Comparison of ENCODE assay signal across 8 cellular contexts in genomic region chr12:9064201-9064814, GRCh38. TPM values are rescaled to one million over a fixed set of nuclear protein-coding genes. Genes with fewer than 3 reads are reported as not detected.
A peak's percentile ranks its signal among the peaks of the same experiment; 100 is the strongest.
DNase-seq lines count a peak whose midpoint lies in the region; ATAC-seq and TF ChIP-seq lines count a peak whose summit lies in the region.

No MANE protein-coding gene starts in this region.

- peaks cover 7% of the 10 kb centered on the region for H3K4me1 Mint-ChIP-seq in activated naive CD8-positive, alpha-beta T cell treated with anti-CD3 and anti-CD28 coated beads, Interleukin-2, amount 50 U/mL, for 24 hours
- peaks cover 10% of the 10 kb centered on the region for H3K4me1 Mint-ChIP-seq in type B pancreatic cell (ENCODE audit: unreplicated experiment)

- POLR2A ChIA-PET in GM10248 (lab: Yijun Ruan, JAX): no interaction called here
- POLR2A ChIA-PET in RWPE1 (lab: Yijun Ruan, JAX; ENCODE audit: low non-redundant PET): interaction anchor here (0.6 kb wide), 1 partner anchor 1609 kb away, joined by 3 read pairs; no protein-coding TSS in a partner anchor

- H3K36me3 Mint-ChIP-seq in activated naive CD8-positive, alpha-beta T cell treated with anti-CD3 and anti-CD28 coated beads, Interleukin-2, amount 50 U/mL, for 24 hours (ENCODE audit: low read depth): no peaks in the 10 kb centered on the region
- H3K36me3 Mint-ChIP-seq in type B pancreatic cell: peaks cover 8% of the 10 kb centered on the region

- TF ChIP-seq CTCF in GM10248 (IDR thresholded peaks at IDR 0.05; ENCODE audit: control extremely low read depth, extremely low read depth, low read depth, missing control alignments) (peak; percentile 46), RWPE1 (conservative IDR thresholded peaks at IDR 0.05; ENCODE audit: low read depth) (peak; percentile 34), type B pancreatic cell (conservative IDR thresholded peaks at IDR 0.05) (peak; percentile 53)

- DNase-seq in GM10248 (ENCODE audit: extremely low spot score) (peak; percentile 72), RWPE1 (ENCODE audit: low spot score) (peak; percentile 47), head of caudate nucleus (peak; percentile 59 to 91 (median 79)), occipital lobe (lab: John Stamatoyannopoulos, UW) (peak; percentile 67), type B pancreatic cell (ENCODE audit: extremely low spot score, unreplicated experiment) (no peak)
- peak; percentile 54 for DNase-seq in activated naive CD8-positive, alpha-beta T cell treated with anti-CD3 and anti-CD28 coated beads, Interleukin-2, amount 50 U/mL, for 24 hours

- CTCF ChIA-PET in GM10248 (lab: Yijun Ruan, JAX) (interaction anchor here (0.6 to 2.3 kb wide), 10 partner anchors 10 to 308 kb away, joined by 3 to 24 read pairs (median 3); no protein-coding TSS in a partner anchor), RWPE1 (lab: Yijun Ruan, JAX) (interaction anchor here (0.6 to 1.2 kb wide), 4 partner anchors 15 to 520 kb away, joined by 4 to 6 read pairs (median 4); no protein-coding TSS in a partner anchor)

- no peak overlapping the region for H3K27ac Mint-ChIP-seq in activated naive CD8-positive, alpha-beta T cell treated with anti-CD3 and anti-CD28 coated beads, Interleukin-2, amount 50 U/mL, for 24 hours
- H3K27ac Mint-ChIP-seq in type B pancreatic cell: peak overlapping the region; percentile 96

- intact Hi-C loops in head of caudate nucleus (cut with DNase I): no loop called here

- peak overlapping the region; percentile 47 for H3K27ac ChIP-seq in RWPE1

- H3K27me3 Mint-ChIP-seq in activated naive CD8-positive, alpha-beta T cell treated with anti-CD3 and anti-CD28 coated beads, Interleukin-2, amount 50 U/mL, for 24 hours: no peaks in the 10 kb centered on the region
- no peaks in the 10 kb centered on the region for H3K27me3 Mint-ChIP-seq in type B pancreatic cell

- H3K4me3 Mint-ChIP-seq in activated naive CD8-positive, alpha-beta T cell treated with anti-CD3 and anti-CD28 coated beads, Interleukin-2, amount 50 U/mL, for 24 hours: peak overlapping the region; percentile 62
- H3K4me3 Mint-ChIP-seq in type B pancreatic cell: peak overlapping the region; percentile 89

- no peaks in the 10 kb centered on the region for H3K9me3 Mint-ChIP-seq in activated naive CD8-positive, alpha-beta T cell treated with anti-CD3 and anti-CD28 coated beads, Interleukin-2, amount 50 U/mL, for 24 hours
- H3K9me3 Mint-ChIP-seq in type B pancreatic cell: no peaks in the 10 kb centered on the region

- ATAC-seq in HG03439 (IDR thresholded peaks at IDR 0.05; ENCODE audit: unreplicated experiment) (peak; percentile 54), HG02981 (IDR thresholded peaks at IDR 0.05; ENCODE audit: unreplicated experiment) (no peak)
- peak; percentile 93 for ATAC-seq in activated naive CD8-positive, alpha-beta T cell treated with anti-CD3 and anti-CD28 coated beads, Interleukin-2, amount 50 U/mL, for 24 hours

RNA-seq across cellular contexts. Expression of gene A2M, which starts 51.4 kb away (rescaled TPM):
- total RNA-seq in occipital lobe (44.5 TPM), type B pancreatic cell (ENCODE audit: low replicate concordance) (4.9 and 84.9 TPM in 2 replicates)
